Comparison of ENCODE assay signal across 1 cellular context in the genomic region with DNA sequence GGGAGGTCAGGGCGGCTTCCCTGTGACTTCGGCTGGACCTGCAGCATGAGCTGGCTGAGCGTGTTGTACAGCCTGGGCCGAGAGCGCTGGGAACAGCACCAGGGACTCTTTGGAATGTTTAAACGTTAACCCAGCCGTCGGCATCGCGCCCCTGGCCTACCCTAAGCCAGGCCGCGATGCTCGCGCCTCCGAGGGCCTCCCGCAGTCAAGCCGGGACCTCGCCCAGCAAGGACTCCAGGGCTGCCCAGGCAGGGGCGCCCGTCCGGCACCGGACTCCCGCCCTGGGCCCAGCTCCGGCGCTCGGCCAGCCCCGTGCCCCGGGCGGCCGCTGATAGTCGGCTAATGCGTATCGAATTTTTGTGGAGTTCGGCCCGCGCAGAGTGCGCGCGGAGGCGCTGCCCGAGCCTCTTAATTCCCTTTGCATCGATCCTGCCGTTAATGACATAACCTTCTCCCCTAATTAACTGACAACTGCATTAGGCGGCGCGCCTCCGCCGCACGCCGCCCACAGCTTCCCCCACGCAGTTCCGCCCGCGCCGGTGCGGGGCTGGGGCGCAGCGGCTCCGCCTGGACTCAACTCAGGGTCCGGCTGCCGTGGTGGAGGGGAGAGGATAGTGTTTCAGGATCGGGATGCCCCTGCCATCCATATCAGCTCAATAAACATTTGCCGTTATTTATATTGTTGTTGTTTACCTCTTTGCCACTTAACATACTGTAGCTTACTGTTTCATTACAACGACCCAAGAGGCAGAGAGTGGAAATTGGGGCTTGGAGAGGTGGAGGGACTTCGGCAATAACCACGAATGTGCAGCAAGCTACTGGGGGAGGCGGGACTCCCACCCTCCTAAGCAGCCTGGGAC.
TF ChIP-seq lines count a peak whose summit lies in the region.

No MANE protein-coding gene starts in this region.

TF ChIP-seq in H1, 55 proteins besides CTCF, POLR2A, EP300 and RAD21:
- TF ChIP-seq SP1 (IDR thresholded peaks at IDR 0.05; ENCODE audit: low read depth, low read length) (no peak), NRF1 (IDR thresholded peaks at IDR 0.05; ENCODE audit: low read depth, low read length) (no peak), EGR1 (IDR thresholded peaks at IDR 0.05; ENCODE audit: borderline replicate concordance, low read depth, low read length) (no peak), EZH2 (IDR thresholded peaks at IDR 0.05; ENCODE audit: low read depth, low read length, severe bottlenecking) (peak; percentile 59), SRF (IDR thresholded peaks at IDR 0.05; ENCODE audit: low read depth, low read length) (no peak), TEAD4 (IDR thresholded peaks at IDR 0.05; ENCODE audit: low read depth, low read length) (peak; percentile 3; the same call in 1 of the 2 replicates), MAFK (IDR thresholded peaks at IDR 0.05; ENCODE audit: low read depth, low read length) (no peak), SIN3A (conservative IDR thresholded peaks at IDR 0.05 in 1 of 2, IDR thresholded peaks at IDR 0.05 in 1 of 2; ENCODE audit: low read depth in 1 of 2, low read length in 2 of 2) (no peak), SUZ12 (IDR thresholded peaks at IDR 0.05; ENCODE audit: low read length) (peak; percentile 61; the same call in 1 of the 2 replicates), KDM5A (IDR thresholded peaks at IDR 0.05; ENCODE audit: low read length) (no peak), CTBP2 (IDR thresholded peaks at IDR 0.05; ENCODE audit: borderline replicate concordance, insufficient read depth, insufficient read length, low read length) (no peak), ASH2L (IDR thresholded peaks at IDR 0.05; ENCODE audit: low read length) (peak; percentile 24), POLR2AphosphoS5 (IDR thresholded peaks at IDR 0.05; ENCODE audit: low read depth, low read length) (no peak), YY1 (IDR thresholded peaks at IDR 0.05; ENCODE audit: low read depth, low read length) (no peak), HDAC6 (IDR thresholded peaks at IDR 0.05; ENCODE audit: low read depth, low read length) (no peak), BRCA1 (IDR thresholded peaks at IDR 0.05; ENCODE audit: low read depth, low read length) (no peak), JUND (IDR thresholded peaks at IDR 0.05; ENCODE audit: low read length) (no peak), SP4 (IDR thresholded peaks at IDR 0.05; ENCODE audit: low read length) (no peak), PHF8 (conservative IDR thresholded peaks at IDR 0.05; ENCODE audit: low read depth, low read length) (0 out of 2 replicates have a peak, but pooled peaks have one; percentile 21), JUN (IDR thresholded peaks at IDR 0.05; ENCODE audit: low read depth, low read length) (no peak), CREB1 (IDR thresholded peaks at IDR 0.05) (no peak), TCF12 (IDR thresholded peaks at IDR 0.05; ENCODE audit: low read depth, low read length) (no peak), RNF2 (IDR thresholded peaks at IDR 0.05; ENCODE audit: borderline replicate concordance, low read depth, low read length, missing control alignments, poor library complexity, severe bottlenecking) (no peak), RBBP5 (IDR thresholded peaks at IDR 0.05; ENCODE audit: borderline replicate concordance, low read depth, low read length) (no peak), CEBPB (IDR thresholded peaks at IDR 0.05; ENCODE audit: low read depth, low read length) (no peak), ZNF274 (IDR thresholded peaks at IDR 0.05; ENCODE audit: borderline replicate concordance, extremely low read depth, low read length) (no peak), NANOG (IDR thresholded peaks at IDR 0.05; ENCODE audit: insufficient read depth, low read depth, low read length, poor library complexity, severe bottlenecking) (no peak), HDAC2 (IDR thresholded peaks at IDR 0.05; ENCODE audit: borderline replicate concordance in 1 of 2, low read depth in 2 of 2, low read length in 2 of 2) (no peak), RXRA (IDR thresholded peaks at IDR 0.05; ENCODE audit: insufficient read depth, low read depth, low read length) (no peak), FOSL1 (IDR thresholded peaks at IDR 0.05; ENCODE audit: insufficient read depth, low read depth, low read length) (no peak), CBX5 (IDR thresholded peaks at IDR 0.05; ENCODE audit: low read depth, low read length) (no peak), KDM4A (IDR thresholded peaks at IDR 0.05; ENCODE audit: low read depth, low read length, severe bottlenecking) (peak; percentile 59)
- TF ChIP-seq, protein P1, sequence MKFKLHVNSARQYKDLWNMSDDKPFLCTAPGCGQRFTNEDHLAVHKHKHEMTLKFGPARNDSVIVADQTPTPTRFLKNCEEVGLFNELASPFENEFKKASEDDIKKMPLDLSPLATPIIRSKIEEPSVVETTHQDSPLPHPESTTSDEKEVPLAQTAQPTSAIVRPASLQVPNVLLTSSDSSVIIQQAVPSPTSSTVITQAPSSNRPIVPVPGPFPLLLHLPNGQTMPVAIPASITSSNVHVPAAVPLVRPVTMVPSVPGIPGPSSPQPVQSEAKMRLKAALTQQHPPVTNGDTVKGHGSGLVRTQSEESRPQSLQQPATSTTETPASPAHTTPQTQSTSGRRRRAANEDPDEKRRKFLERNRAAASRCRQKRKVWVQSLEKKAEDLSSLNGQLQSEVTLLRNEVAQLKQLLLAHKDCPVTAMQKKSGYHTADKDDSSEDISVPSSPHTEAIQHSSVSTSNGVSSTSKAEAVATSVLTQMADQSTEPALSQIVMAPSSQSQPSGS (IDR thresholded peaks at IDR 0.05; ENCODE audit: low read length): no peak
- TF ChIP-seq, protein P2, sequence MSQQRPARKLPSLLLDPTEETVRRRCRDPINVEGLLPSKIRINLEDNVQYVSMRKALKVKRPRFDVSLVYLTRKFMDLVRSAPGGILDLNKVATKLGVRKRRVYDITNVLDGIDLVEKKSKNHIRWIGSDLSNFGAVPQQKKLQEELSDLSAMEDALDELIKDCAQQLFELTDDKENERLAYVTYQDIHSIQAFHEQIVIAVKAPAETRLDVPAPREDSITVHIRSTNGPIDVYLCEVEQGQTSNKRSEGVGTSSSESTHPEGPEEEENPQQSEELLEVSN (IDR thresholded peaks at IDR 0.05): no peak; the same call in 1 of the 2 replicates
